In genomic region chr2:377414-377813, GRCh38 we compare ENCODE assay signal across 11 cellular contexts.
"Had no signal": no experiment of that assay in that cellular context is flagged by ENCODE, and none has a peak within 500 bp of the region (broad histone marks: within the 10 kb centered on the region; RNA-seq: fewer than 3 reads in every experiment).

No MANE protein-coding gene starts in this region.

- H2AFZ ChIP-seq: GM23248, GM23338 had no signal

- FAIRE-seq: H1, H54 had no signal

- ATAC-seq: GM23338, HCT116 had no signal

- H3K9ac ChIP-seq: GM23248 had no signal

- H3K4me1 ChIP-seq: HAP-1 had no signal

- H3K4me3 ChIP-seq: GM23248, GM23338, HAP-1 had no signal

- H3K4me2 ChIP-seq: GM23338 had no signal

- H3K27ac ChIP-seq: GM23248 had no signal

- H3K36me3 ChIP-seq: HAP-1 had no signal

- H3K9me3 ChIP-seq: HAP-1 had no signal

- DNase-seq: GM23248, GOT3, H7, H9, HCEC 1CT, HFFc6 had no signal
